ENCODE assay signal across 18 cellular contexts in the genomic region with DNA sequence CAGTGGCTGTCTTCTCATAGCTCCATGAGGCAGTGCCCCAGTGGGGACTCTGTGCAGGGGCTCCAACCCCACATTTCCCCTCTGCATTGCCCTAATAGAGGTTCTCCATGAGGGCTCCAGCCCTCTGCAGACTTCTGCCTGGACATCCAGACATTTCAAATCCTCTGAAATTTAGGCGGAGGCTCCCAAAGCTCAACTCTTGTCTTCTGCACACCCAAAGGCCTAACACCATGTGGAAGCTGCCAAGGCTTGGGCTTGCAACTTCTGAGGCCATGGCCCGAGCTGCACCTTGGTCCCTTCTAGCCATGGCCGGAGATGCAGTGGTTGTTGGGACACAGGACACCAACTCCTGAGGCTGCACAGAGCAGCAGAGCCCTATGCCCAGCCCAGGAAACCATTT. TPM values are rescaled to one million over a fixed set of nuclear protein-coding genes. Genes with fewer than 3 reads are reported as not detected.
DNase-seq lines count a peak whose midpoint lies in the region; ATAC-seq, FAIRE-seq and TF ChIP-seq lines count a peak whose summit lies in the region.
"Had no signal": no experiment of that assay in that cellular context is flagged by ENCODE, and none has a peak within 500 bp of the region (broad histone marks: within the 10 kb centered on the region; RNA-seq: fewer than 3 reads in every experiment).

No MANE protein-coding gene starts in this region.

- H3K4me3 Mint-ChIP-seq in stimulated activated effector memory CD8-positive, alpha-beta T cell treated with anti-CD3 and anti-CD28 coated beads, Interleukin-12 subunit alpha, Interleukin-12 subunit beta, amount 100 ng/mL, for 72 hours = no peak overlapping the region
- H3K4me3 Mint-ChIP-seq: CD8-positive, alpha-beta memory T cell had no signal

- no peaks in the 10 kb centered on the region for H3K36me3 Mint-ChIP-seq in stimulated activated effector memory CD8-positive, alpha-beta T cell treated with anti-CD3 and anti-CD28 coated beads, Interleukin-12 subunit alpha, Interleukin-12 subunit beta, amount 100 ng/mL, for 72 hours

- H3K4me1 Mint-ChIP-seq in stimulated activated effector memory CD8-positive, alpha-beta T cell treated with anti-CD3 and anti-CD28 coated beads, Interleukin-12 subunit alpha, Interleukin-12 subunit beta, amount 100 ng/mL, for 72 hours = peaks cover 16% of the 10 kb centered on the region

- H3K4me1 ChIP-seq in A549 = no peaks in the 10 kb centered on the region
- no peaks in the 10 kb centered on the region for H3K4me1 ChIP-seq in HEK293 (ENCODE audit: control insufficient read depth, insufficient read depth, low read length)
- H3K4me1 ChIP-seq: Caco-2 had no signal

- FAIRE-seq in A549 (lab: Jason Lieb, UNC) = no peak
- FAIRE-seq: G401.6, GM12891, H54 had no signal

- H3K9me3 ChIP-seq in A549 (peaks cover 16% of the 10 kb centered on the region), HEK293 (ENCODE audit: control insufficient read depth, insufficient read depth, low read depth, low read length) (no peaks in the 10 kb centered on the region)

- no peak overlapping the region for H3K4me3 ChIP-seq in A549
- no peak overlapping the region for H3K4me3 ChIP-seq in HEK293 (ENCODE audit: low read depth, low read length)
- H3K4me3 ChIP-seq: BLaER1, GM23248 had no signal

- H3K27ac ChIP-seq in A549 (no peak overlapping the region), HEK293 (ENCODE audit: extremely low read depth, low read depth, low read length) (no peak overlapping the region)
- H3K27ac ChIP-seq: BLaER1, GM23248 had no signal

- H3K27ac Mint-ChIP-seq in stimulated activated effector memory CD8-positive, alpha-beta T cell treated with anti-CD3 and anti-CD28 coated beads, Interleukin-12 subunit alpha, Interleukin-12 subunit beta, amount 100 ng/mL, for 72 hours = peak overlapping the region; percentile 1

- no peak for TF ChIP-seq POLR2A in A549 (IDR thresholded peaks at IDR 0.05; ENCODE audit: low read length)

- DNase-seq in A549 (ENCODE audit: low read depth in 1 of 2, low spot score in 1 of 2) (no peak), islet precursor cell (peak; percentile 17), UCSD-AML1 (lab: John Stamatoyannopoulos, UW; ENCODE audit: unreplicated experiment) (no peak), activated gamma-delta T cell (lab: John Stamatoyannopoulos, UW) (no peak)
- DNase-seq in stimulated activated effector memory CD8-positive, alpha-beta T cell treated with anti-CD3 and anti-CD28 coated beads, Interleukin-12 subunit alpha, Interleukin-12 subunit beta, amount 100 ng/mL, for 72 hours (ENCODE audit: low spot score in 2 of 2) = peak in 1 of 2 donors; percentile 40
- DNase-seq: AML-193; Caco-2; CD8-positive, alpha-beta memory T cell; DMS79 treated with DMSO at 0.1 percent for 48 hours; EL; GM23248 had no signal

- peaks cover 3% of the 10 kb centered on the region for H3K9me3 Mint-ChIP-seq in stimulated activated effector memory CD8-positive, alpha-beta T cell treated with anti-CD3 and anti-CD28 coated beads, Interleukin-12 subunit alpha, Interleukin-12 subunit beta, amount 100 ng/mL, for 72 hours

- H3K36me3 ChIP-seq in HEK293 (ENCODE audit: control insufficient read depth in 2 of 2, insufficient read depth in 1 of 2, low read length in 2 of 2) = no peaks in the 10 kb centered on the region

- CTCF ChIA-PET in A549 (lab: Yijun Ruan, JAX) (interaction anchor here (1.5 kb wide), 1 partner anchor 34 kb away, joined by 3 read pairs; no protein-coding TSS in a partner anchor), HEK293 (lab: Yijun Ruan, JAX) (no interaction called here)

- TF ChIP-seq CTCF in A549 (IDR thresholded peaks at IDR 0.05) (no peak), HEK293 (tag by site-specific recombination; IDR thresholded peaks at IDR 0.05) (no peak)

- no peak for TF ChIP-seq EP300 in A549 (IDR thresholded peaks at IDR 0.05)

- TF ChIP-seq RAD21 in A549 (conservative IDR thresholded peaks at IDR 0.05 in 1 of 2, IDR thresholded peaks at IDR 0.05 in 1 of 2) = no peak

- ATAC-seq in A549 = no peak
- no peak for ATAC-seq in stimulated activated effector memory CD8-positive, alpha-beta T cell treated with anti-CD3 and anti-CD28 coated beads, Interleukin-12 subunit alpha, Interleukin-12 subunit beta, amount 100 ng/mL, for 72 hours
- no peak for ATAC-seq in HG03139 (IDR thresholded peaks at IDR 0.05; ENCODE audit: unreplicated experiment)
- ATAC-seq: HCT116 had no signal

- POLR2A ChIA-PET in A549 (lab: Yijun Ruan, JAX) = no interaction called here
- POLR2A ChIA-PET in HEK293 (lab: Yijun Ruan, JAX) = no interaction called here

- H3K4me2 ChIP-seq in A549 = no peak overlapping the region
- H3K4me2 ChIP-seq: BLaER1 had no signal

- 43% methylated on average over 3 of the region's 3 CpGs for WGBS in A549 (ENCODE audit: missing lambda C conversion rate)

TF ChIP-seq in A549, 52 proteins besides CTCF, POLR2A, EP300 and RAD21:
- TF ChIP-seq PHF8 (IDR thresholded peaks at IDR 0.05; ENCODE audit: borderline replicate concordance, low read depth) (no peak), ZFP36 (IDR thresholded peaks at IDR 0.05; ENCODE audit: borderline replicate concordance, partially characterized antibody) (peak; percentile 7)

TF ChIP-seq in HEK293, 187 proteins besides CTCF, POLR2A, EP300 and RAD21:
- TF ChIP-seq ZNF707 (tag by site-specific recombination; IDR thresholded peaks at IDR 0.05) = no peak
- no peak for TF ChIP-seq ZNF211 (tag by site-specific recombination; IDR thresholded peaks at IDR 0.05; ENCODE audit: low read depth)
- no peak for TF ChIP-seq ZFP37 (tag by site-specific recombination; IDR thresholded peaks at IDR 0.05)
- TF ChIP-seq ZNF391 (tag by site-specific recombination; IDR thresholded peaks at IDR 0.05; ENCODE audit: borderline replicate concordance, low read depth) = no peak
- TF ChIP-seq ZBTB48 (tag by site-specific recombination; IDR thresholded peaks at IDR 0.05) = no peak
- TF ChIP-seq, protein P1, sequence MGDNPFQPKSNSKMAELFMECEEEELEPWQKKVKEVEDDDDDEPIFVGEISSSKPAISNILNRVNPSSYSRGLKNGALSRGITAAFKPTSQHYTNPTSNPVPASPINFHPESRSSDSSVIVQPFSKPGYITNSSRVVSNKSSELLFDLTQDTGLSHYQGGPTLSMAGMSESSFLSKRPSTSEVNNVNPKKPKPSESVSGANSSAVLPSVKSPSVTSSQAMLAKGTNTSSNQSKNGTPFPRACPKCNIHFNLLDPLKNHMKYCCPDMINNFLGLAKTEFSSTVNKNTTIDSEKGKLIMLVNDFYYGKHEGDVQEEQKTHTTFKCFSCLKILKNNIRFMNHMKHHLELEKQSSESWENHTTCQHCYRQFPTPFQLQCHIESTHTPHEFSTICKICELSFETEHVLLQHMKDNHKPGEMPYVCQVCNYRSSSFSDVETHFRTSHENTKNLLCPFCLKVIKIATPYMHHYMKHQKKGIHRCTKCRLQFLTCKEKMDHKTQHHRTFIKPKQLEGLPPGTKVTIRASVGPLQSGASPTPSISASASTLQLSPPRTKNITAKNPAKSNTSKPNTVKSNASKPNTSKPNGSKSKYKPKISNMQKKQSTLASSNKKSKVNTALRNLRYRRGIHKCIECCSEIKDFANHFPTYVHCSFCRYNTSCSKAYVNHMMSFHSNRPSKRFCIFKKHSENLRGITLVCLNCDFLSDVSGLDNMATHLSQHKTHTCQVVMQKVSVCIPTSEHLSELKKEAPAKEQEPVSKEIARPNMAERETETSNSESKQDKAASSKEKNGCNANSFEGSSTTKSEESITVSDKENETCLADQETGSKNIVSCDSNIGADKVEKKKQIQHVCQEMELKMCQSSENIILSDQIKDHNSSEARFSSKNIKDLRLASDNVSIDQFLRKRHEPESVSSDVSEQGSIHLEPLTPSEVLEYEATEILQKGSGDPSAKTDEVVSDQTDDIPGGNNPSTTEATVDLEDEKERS (tag by site-specific recombination; IDR thresholded peaks at IDR 0.05) = 0 out of 2 replicates have a peak, but pooled peaks have one; percentile 53
- TF ChIP-seq SETDB1 (IDR thresholded peaks at IDR 0.05; ENCODE audit: insufficient read length, low read length) = peak; percentile 71

RNA-seq across cellular contexts. Expression of gene PPP2R5C, which starts 20.5 kb away (rescaled TPM):
- 133 and 150 TPM in 2 replicates for polyA plus RNA-seq in A549 (2011; rRNA removed)
- 38.6 and 39.4 TPM in 2 replicates for polyA plus RNA-seq in A549 (2012; cell fraction: cytosol; rRNA removed)
- polyA plus RNA-seq in A549 (2012; cell fraction: nucleus; rRNA removed) = 30.7 and 45.7 TPM in 2 replicates
- 73.7 to 75.3 TPM (median 74.8 TPM) in 3 replicates for polyA plus RNA-seq in A549 (2017; fragmentation: RNase III; extraction: RNeasy Plus Mini Kit Qiagen cat#74134 plus additional on column Dnase treatment)
- polyA minus RNA-seq in A549 (2011; rRNA and poly(A)+ RNA removed) = 85.5 and 89.5 TPM in 2 replicates
